Comparison of ENCODE assay signal across 26 cellular contexts in genomic region chr11:72974487-72975205, GRCh38.
DNase-seq lines count a peak whose midpoint lies in the region; ATAC-seq and TF ChIP-seq lines count a peak whose summit lies in the region.
"Had no signal": no experiment of that assay in that cellular context is flagged by ENCODE, and none has a peak within 500 bp of the region (broad histone marks: within the 10 kb centered on the region; RNA-seq: fewer than 3 reads in every experiment).

No MANE protein-coding gene starts in this region.

- no peak overlapping the region for H3K4me3 ChIP-seq in MM.1S (ENCODE audit: low read length)
- H3K4me3 ChIP-seq in lower lobe of right lung, result no peak overlapping the region
- H3K4me3 ChIP-seq: colonic mucosa, hepatocyte, right lobe of liver had no signal

- H3K27ac ChIP-seq in MM.1S (ENCODE audit: low read length), result no peak overlapping the region
- peak overlapping the region; percentile 10 for H3K27ac ChIP-seq in lower lobe of right lung
- H3K27ac ChIP-seq: 22Rv1, brain microvascular endothelial cell, colonic mucosa, hepatocyte, right lobe of liver had no signal

- H3K27me3 ChIP-seq in MM.1S (replicated peaks; ENCODE audit: insufficient read depth, low read length) (no peaks in the 10 kb centered on the region), lower lobe of right lung (ENCODE audit: low read depth) (no peaks in the 10 kb centered on the region)
- H3K27me3 ChIP-seq: brain microvascular endothelial cell, colonic mucosa, hepatocyte, right lobe of liver had no signal

- H3K9me2 ChIP-seq in MM.1S (replicated peaks; ENCODE audit: insufficient read depth, low read length), result no peaks in the 10 kb centered on the region

- intact Hi-C loops in activated CD8-positive, alpha-beta T cell treated with anti-CD3 and anti-CD28 coated beads for 36 hours (cut with micrococcal nuclease), result no loop called here
- intact Hi-C loops in lower lobe of right lung (cut with DNase I), result no loop called here

- peaks cover 26% of the 10 kb centered on the region for H3K79me2 ChIP-seq in MM.1S (ENCODE audit: low read length)
- H3K79me2 ChIP-seq: hepatocyte had no signal

- H3K36me3 ChIP-seq in MM.1S (replicated peaks; ENCODE audit: insufficient read depth, low read length), result no peaks in the 10 kb centered on the region
- H3K36me3 ChIP-seq in lower lobe of right lung, result peaks cover 4% of the 10 kb centered on the region
- H3K36me3 ChIP-seq: brain microvascular endothelial cell, colonic mucosa, right lobe of liver had no signal

- DNase-seq in activated CD8-positive, alpha-beta T cell treated with anti-CD3 and anti-CD28 coated beads for 36 hours, result no peak
- no peak for DNase-seq in activated CD8-positive, alpha-beta T cell treated with anti-CD3 and anti-CD28 coated beads, Interleukin-2, amount 10 ng/mL, durations not matched to agents 7 days and 5 days
- peak; percentile 10 for DNase-seq in MM.1S
- DNase-seq in lower lobe of right lung, result no peak
- no peak for DNase-seq in stimulated activated naive B cell treated with anti-CD40 and anti-IgM and Interleukin-4, amounts not matched to agents 10 μg/mL and 1 μg/mL and 100 μg/mL, for 72 hours
- DNase-seq in NCI-H524 treated with DMSO at 0.1 percent for 48 hours (lab: John Stamatoyannopoulos, UW), result no peak
- DNase-seq in activated gamma-delta T cell (lab: John Stamatoyannopoulos, UW), result no peak
- DNase-seq in GOT3 (lab: John Stamatoyannopoulos, UW), result no peak
- DNase-seq: activated B cell treated with CpG ODN at 0.5 μM for 24 hours, activated gamma-delta T cell treated with Interleukin-2 at 50 U/mL for 16 hours, brain microvascular endothelial cell, colonic mucosa, DMS79 treated with DMSO at 0.1 percent for 48 hours, left colon, NCI-H1417, NCI-H2081, NCI-H345, NCI-H774, nephron progenitor cell, right lobe of liver, SW 1271, T1000 had no signal

- H4K20me1 ChIP-seq in MM.1S (ENCODE audit: insufficient read depth, low read length), result no peaks in the 10 kb centered on the region

- H3K4me1 ChIP-seq in MM.1S (ENCODE audit: low read length) (peaks cover 23% of the 10 kb centered on the region), lower lobe of right lung (peaks cover 38% of the 10 kb centered on the region)
- H3K4me1 ChIP-seq: colonic mucosa, right lobe of liver had no signal

- H2AFZ ChIP-seq in MM.1S (ENCODE audit: low read length), result no peak overlapping the region
- H2AFZ ChIP-seq: hepatocyte had no signal

- no peak overlapping the region for H3K4me3 Mint-ChIP-seq in activated CD8-positive, alpha-beta T cell treated with anti-CD3 and anti-CD28 coated beads for 36 hours
- no peak overlapping the region for H3K4me3 Mint-ChIP-seq in activated CD8-positive, alpha-beta T cell treated with anti-CD3 and anti-CD28 coated beads, Interleukin-2, amount 10 ng/mL, durations not matched to agents 7 days and 5 days
- H3K4me3 Mint-ChIP-seq in stimulated activated naive B cell treated with anti-CD40 and anti-IgM and Interleukin-4, amounts not matched to agents 10 μg/mL and 1 μg/mL and 100 μg/mL, for 72 hours, result peak overlapping the region; percentile 57 to 65
- H3K4me3 Mint-ChIP-seq: activated B cell treated with CpG ODN at 0.5 μM for 24 hours, mesothelial cell of epicardium, nephron progenitor cell had no signal

- peak overlapping the region; percentile 28 for H3K27ac Mint-ChIP-seq in activated CD8-positive, alpha-beta T cell treated with anti-CD3 and anti-CD28 coated beads for 36 hours
- no peak overlapping the region for H3K27ac Mint-ChIP-seq in activated CD8-positive, alpha-beta T cell treated with anti-CD3 and anti-CD28 coated beads, Interleukin-2, amount 10 ng/mL, durations not matched to agents 7 days and 5 days
- H3K27ac Mint-ChIP-seq in stimulated activated naive B cell treated with anti-CD40 and anti-IgM and Interleukin-4, amounts not matched to agents 10 μg/mL and 1 μg/mL and 100 μg/mL, for 72 hours, result peak overlapping the region; percentile 94
- H3K27ac Mint-ChIP-seq: activated B cell treated with CpG ODN at 0.5 μM for 24 hours, mesothelial cell of epicardium, nephron progenitor cell had no signal

- no peaks in the 10 kb centered on the region for H3K27me3 Mint-ChIP-seq in activated CD8-positive, alpha-beta T cell treated with anti-CD3 and anti-CD28 coated beads for 36 hours
- no peaks in the 10 kb centered on the region for H3K27me3 Mint-ChIP-seq in activated CD8-positive, alpha-beta T cell treated with anti-CD3 and anti-CD28 coated beads, Interleukin-2, amount 10 ng/mL, durations not matched to agents 7 days and 5 days (ENCODE audit: low read depth)
- H3K27me3 Mint-ChIP-seq in stimulated activated naive B cell treated with anti-CD40 and anti-IgM and Interleukin-4, amounts not matched to agents 10 μg/mL and 1 μg/mL and 100 μg/mL, for 72 hours, result no peaks in the 10 kb centered on the region
- H3K27me3 Mint-ChIP-seq: activated B cell treated with CpG ODN at 0.5 μM for 24 hours had no signal

- H3K9ac ChIP-seq in MM.1S (ENCODE audit: low read length), result no peak overlapping the region

- no peak for TF ChIP-seq CTCF in activated CD8-positive, alpha-beta T cell treated with anti-CD3 and anti-CD28 coated beads for 36 hours (IDR thresholded peaks at IDR 0.05)
- TF ChIP-seq CTCF in MM.1S (IDR thresholded peaks at IDR 0.05; ENCODE audit: low read length), result no peak
- TF ChIP-seq CTCF in lower lobe of right lung (IDR thresholded peaks at IDR 0.05), result no peak

- ATAC-seq in activated CD8-positive, alpha-beta T cell treated with anti-CD3 and anti-CD28 coated beads for 36 hours, result no peak
- no peak for ATAC-seq in activated CD8-positive, alpha-beta T cell treated with anti-CD3 and anti-CD28 coated beads, Interleukin-2, amount 10 ng/mL, durations not matched to agents 7 days and 5 days
- ATAC-seq in lower lobe of right lung, result no peak
- ATAC-seq in stimulated activated naive B cell treated with anti-CD40 and anti-IgM and Interleukin-4, amounts not matched to agents 10 μg/mL and 1 μg/mL and 100 μg/mL, for 72 hours (replicated peaks), result peak; percentile 77 to 85
- ATAC-seq: esophagus mucosa, left colon, right lobe of liver had no signal

- peaks cover 43% of the 10 kb centered on the region for H3K4me1 Mint-ChIP-seq in activated CD8-positive, alpha-beta T cell treated with anti-CD3 and anti-CD28 coated beads for 36 hours (ENCODE audit: low read depth)
- peaks cover 29% of the 10 kb centered on the region for H3K4me1 Mint-ChIP-seq in activated CD8-positive, alpha-beta T cell treated with anti-CD3 and anti-CD28 coated beads, Interleukin-2, amount 10 ng/mL, durations not matched to agents 7 days and 5 days (ENCODE audit: low read depth)
- H3K4me1 Mint-ChIP-seq in stimulated activated naive B cell treated with anti-CD40 and anti-IgM and Interleukin-4, amounts not matched to agents 10 μg/mL and 1 μg/mL and 100 μg/mL, for 72 hours, result peaks cover 33 to 78% of the 10 kb centered on the region in 2 donors

- H3K4me2 ChIP-seq in MM.1S (ENCODE audit: low read depth, low read length), result peak overlapping the region; percentile 11; the same call in 1 of the 2 replicates
- H3K4me2 ChIP-seq: hepatocyte had no signal

- CTCF ChIA-PET in activated CD8-positive, alpha-beta T cell treated with anti-CD3 and anti-CD28 coated beads for 36 hours (lab: Charles Lee), result no interaction called here
- CTCF ChIA-PET in activated CD8-positive, alpha-beta T cell treated with anti-CD3 and anti-CD28 coated beads, Interleukin-2, amount 10 ng/mL, durations not matched to agents 7 days and 5 days (lab: Charles Lee), result no interaction called here

- POLR2A ChIA-PET in activated CD8-positive, alpha-beta T cell treated with anti-CD3 and anti-CD28 coated beads for 36 hours (lab: Charles Lee), result interaction anchor here (0.8 kb wide), 1 partner anchor 168 kb away, joined by 4 read pairs; the partner anchor contains the start of gene FCHSD2
- POLR2A ChIA-PET in activated CD8-positive, alpha-beta T cell treated with anti-CD3 and anti-CD28 coated beads, Interleukin-2, amount 10 ng/mL, durations not matched to agents 7 days and 5 days (lab: Charles Lee), result no interaction called here

- H3K9me3 ChIP-seq in MM.1S (replicated peaks; ENCODE audit: insufficient read depth, low read length) (no peaks in the 10 kb centered on the region), lower lobe of right lung (no peaks in the 10 kb centered on the region)
- H3K9me3 ChIP-seq: colonic mucosa, right lobe of liver had no signal

- H3F3A ChIP-seq in MM.1S (ENCODE audit: insufficient read depth, low read length), result peaks cover 6% of the 10 kb centered on the region

- peaks cover 6% of the 10 kb centered on the region for H3K9me3 Mint-ChIP-seq in activated CD8-positive, alpha-beta T cell treated with anti-CD3 and anti-CD28 coated beads for 36 hours
- no peaks in the 10 kb centered on the region for H3K9me3 Mint-ChIP-seq in activated CD8-positive, alpha-beta T cell treated with anti-CD3 and anti-CD28 coated beads, Interleukin-2, amount 10 ng/mL, durations not matched to agents 7 days and 5 days (ENCODE audit: insufficient read depth)
- peaks cover 12 to 17% of the 10 kb centered on the region in 2 donors for H3K9me3 Mint-ChIP-seq in stimulated activated naive B cell treated with anti-CD40 and anti-IgM and Interleukin-4, amounts not matched to agents 10 μg/mL and 1 μg/mL and 100 μg/mL, for 72 hours

- H3K36me3 Mint-ChIP-seq in activated CD8-positive, alpha-beta T cell treated with anti-CD3 and anti-CD28 coated beads for 36 hours (ENCODE audit: low read depth), result peaks cover 31% of the 10 kb centered on the region
- H3K36me3 Mint-ChIP-seq in activated CD8-positive, alpha-beta T cell treated with anti-CD3 and anti-CD28 coated beads, Interleukin-2, amount 10 ng/mL, durations not matched to agents 7 days and 5 days (ENCODE audit: low read depth), result peaks cover 57% of the 10 kb centered on the region
- H3K36me3 Mint-ChIP-seq in stimulated activated naive B cell treated with anti-CD40 and anti-IgM and Interleukin-4, amounts not matched to agents 10 μg/mL and 1 μg/mL and 100 μg/mL, for 72 hours, result peaks cover 57 to 80% of the 10 kb centered on the region in 2 donors

Comparison
In these comparisons a context has a peak if more than half of its experiments do, and no peak if none do; other contexts are left out.
1. ATAC-seq: peak in stimulated activated naive B cell treated with anti-CD40 and anti-IgM and Interleukin-4, amounts not matched to agents 10 μg/mL and 1 μg/mL and 100 μg/mL, for 72 hours (2 of 2); none in activated CD8-positive, alpha-beta T cell treated with anti-CD3 and anti-CD28 coated beads for 36 hours (single experiment), activated CD8-positive, alpha-beta T cell treated with anti-CD3 and anti-CD28 coated beads, Interleukin-2, amount 10 ng/mL, durations not matched to agents 7 days and 5 days (single experiment) and lower lobe of right lung (0 of 2).
2. H3K4me3 Mint-ChIP-seq: peak in stimulated activated naive B cell treated with anti-CD40 and anti-IgM and Interleukin-4, amounts not matched to agents 10 μg/mL and 1 μg/mL and 100 μg/mL, for 72 hours (2 of 2); none in activated CD8-positive, alpha-beta T cell treated with anti-CD3 and anti-CD28 coated beads for 36 hours (single experiment) and activated CD8-positive, alpha-beta T cell treated with anti-CD3 and anti-CD28 coated beads, Interleukin-2, amount 10 ng/mL, durations not matched to agents 7 days and 5 days (single experiment).